ENCODE assay signal across 15 cellular contexts in genomic region chr20:10972219-10972860, GRCh38.
"Had no signal": no experiment of that assay in that cellular context is flagged by ENCODE, and none has a peak within 500 bp of the region (broad histone marks: within the 10 kb centered on the region; RNA-seq: fewer than 3 reads in every experiment).

No MANE protein-coding gene starts in this region.

- H2AFZ ChIP-seq: neural progenitor cell had no signal

- H3K27ac ChIP-seq: neural progenitor cell, ovary, sigmoid colon had no signal

- H3K27me3 ChIP-seq: neural progenitor cell, ovary, sigmoid colon had no signal

- H3K4me1 ChIP-seq: neural progenitor cell, sigmoid colon had no signal

- DNase-seq: activated CD4-positive, alpha-beta T cell treated with anti-CD3 and anti-CD28 coated beads, Interleukin-2, amount 10 ng/mL, durations not matched to agents 24 days and 14 days; activated CD8-positive, alpha-beta T cell treated with anti-CD3 and anti-CD28 coated beads, Interleukin-2, amount 10 ng/mL, durations not matched to agents 7 days and 5 days; activated naive CD4-positive, alpha-beta T cell treated with anti-CD3 and anti-CD28 coated beads for 36 hours; activated T-cell treated with anti-CD3 and anti-CD28 coated beads, Interleukin-2, amount 50 U/mL, for 4 hours; cortex of kidney; immature natural killer cell; left ventricle myocardium superior; mesendoderm; naive thymus-derived CD4-positive, alpha-beta T cell; ovary; sigmoid colon; stimulated activated CD4-positive, alpha-beta T cell treated with anti-CD3 and anti-CD28 coated beads, Interleukin-4, amount 100 ng/mL, for 4 hours; T1000 had no signal

- ATAC-seq: activated CD8-positive, alpha-beta T cell treated with anti-CD3 and anti-CD28 coated beads, Interleukin-2, amount 10 ng/mL, durations not matched to agents 7 days and 5 days; activated T-cell treated with anti-CD3 and anti-CD28 coated beads, Interleukin-2, amount 50 U/mL, for 4 hours; left ventricle myocardium superior; naive thymus-derived CD4-positive, alpha-beta T cell; stimulated activated memory B cell treated with anti-CD40 and anti-IgM and Interleukin-4, amounts not matched to agents 10 μg/mL and 1 μg/mL and 100 μg/mL, for 72 hours had no signal

- H3K9ac ChIP-seq: neural progenitor cell had no signal

- H3K4me2 ChIP-seq: neural progenitor cell had no signal

- H3K36me3 ChIP-seq: neural progenitor cell, ovary, sigmoid colon had no signal

- H3K9me3 ChIP-seq: ovary, sigmoid colon had no signal

- H3K4me3 ChIP-seq: neural progenitor cell, ovary, sigmoid colon had no signal
